Comparison of ENCODE assay signal across 1 cellular context in genomic region chr7:23597064-23597907, GRCh38.
A peak's percentile ranks its signal among the peaks of the same experiment; 100 is the strongest.
TF ChIP-seq lines count a peak whose summit lies in the region.

CCDC126 (plus strand) TSS chr7:23597382; CDS start chr7:23611316, 13,934 bp downstream.

TF ChIP-seq in K562, 482 proteins besides CTCF, POLR2A, EP300 and RAD21 (continued from another document and continues in another):
- TF ChIP-seq, protein P1, sequence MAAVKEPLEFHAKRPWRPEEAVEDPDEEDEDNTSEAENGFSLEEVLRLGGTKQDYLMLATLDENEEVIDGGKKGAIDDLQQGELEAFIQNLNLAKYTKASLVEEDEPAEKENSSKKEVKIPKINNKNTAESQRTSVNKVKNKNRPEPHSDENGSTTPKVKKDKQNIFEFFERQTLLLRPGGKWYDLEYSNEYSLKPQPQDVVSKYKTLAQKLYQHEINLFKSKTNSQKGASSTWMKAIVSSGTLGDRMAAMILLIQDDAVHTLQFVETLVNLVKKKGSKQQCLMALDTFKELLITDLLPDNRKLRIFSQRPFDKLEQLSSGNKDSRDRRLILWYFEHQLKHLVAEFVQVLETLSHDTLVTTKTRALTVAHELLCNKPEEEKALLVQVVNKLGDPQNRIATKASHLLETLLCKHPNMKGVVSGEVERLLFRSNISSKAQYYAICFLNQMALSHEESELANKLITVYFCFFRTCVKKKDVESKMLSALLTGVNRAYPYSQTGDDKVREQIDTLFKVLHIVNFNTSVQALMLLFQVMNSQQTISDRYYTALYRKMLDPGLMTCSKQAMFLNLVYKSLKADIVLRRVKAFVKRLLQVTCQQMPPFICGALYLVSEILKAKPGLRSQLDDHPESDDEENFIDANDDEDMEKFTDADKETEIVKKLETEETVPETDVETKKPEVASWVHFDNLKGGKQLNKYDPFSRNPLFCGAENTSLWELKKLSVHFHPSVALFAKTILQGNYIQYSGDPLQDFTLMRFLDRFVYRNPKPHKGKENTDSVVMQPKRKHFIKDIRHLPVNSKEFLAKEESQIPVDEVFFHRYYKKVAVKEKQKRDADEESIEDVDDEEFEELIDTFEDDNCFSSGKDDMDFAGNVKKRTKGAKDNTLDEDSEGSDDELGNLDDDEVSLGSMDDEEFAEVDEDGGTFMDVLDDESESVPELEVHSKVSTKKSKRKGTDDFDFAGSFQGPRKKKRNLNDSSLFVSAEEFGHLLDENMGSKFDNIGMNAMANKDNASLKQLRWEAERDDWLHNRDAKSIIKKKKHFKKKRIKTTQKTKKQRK (IDR thresholded peaks at IDR 0.05; ENCODE audit: borderline replicate concordance, low read depth, low read length), result no peak
- TF ChIP-seq BACH1 (tag; IDR thresholded peaks at IDR 0.05) (no peak), HNRNPK (IDR thresholded peaks at IDR 0.05; ENCODE audit: low read depth, low read length, poor library complexity, severe bottlenecking) (no peak), TCF7 (IDR thresholded peaks at IDR 0.05; ENCODE audit: borderline replicate concordance) (peak; percentile 51; the same call in 1 of the 2 replicates), ZNF224 (CRISPR knock-in tag; IDR thresholded peaks at IDR 0.05) (no peak), AFF4 (CRISPR knock-in tag; IDR thresholded peaks at IDR 0.05) (no peak), GATAD2A (IDR thresholded peaks at IDR 0.05) (no peak), FOXK1 (CRISPR knock-in tag; IDR thresholded peaks at IDR 0.05; ENCODE audit: borderline replicate concordance) (no peak), RERE (CRISPR knock-in tag; IDR thresholded peaks at IDR 0.05; ENCODE audit: borderline replicate concordance) (no peak), ZBTB33 (CRISPR knock-in tag; IDR thresholded peaks at IDR 0.05) (peak; percentile 61), TCF15 (CRISPR knock-in tag; IDR thresholded peaks at IDR 0.05) (no peak), CBX1 (IDR thresholded peaks at IDR 0.05; ENCODE audit: low read depth) (peak; percentile 65), YBX1 (IDR thresholded peaks at IDR 0.05) (no peak), ZNF583 (CRISPR knock-in tag; IDR thresholded peaks at IDR 0.05) (no peak), NFXL1 (CRISPR knock-in tag; IDR thresholded peaks at IDR 0.05) (no peak), TRIM24 (IDR thresholded peaks at IDR 0.05) (peak in 1 of 2 experiments; percentile 13; a peak in 1 of 4 replicates), ZNF77 (CRISPR knock-in tag; IDR thresholded peaks at IDR 0.05) (no peak), ZMIZ1 (IDR thresholded peaks at IDR 0.05; ENCODE audit: low read depth in 2 of 2, low read length in 2 of 2) (no peak), ZFP91 (CRISPR knock-in tag; IDR thresholded peaks at IDR 0.05) (no peak), ERF (CRISPR knock-in tag; IDR thresholded peaks at IDR 0.05) (no peak), U2AF1 (optimal IDR thresholded peaks at IDR 0.05; ENCODE audit: low read depth, low read length) (no peak), GABPB1 (CRISPR knock-in tag; IDR thresholded peaks at IDR 0.05) (peak; percentile 80)
- TF ChIP-seq, protein P2, sequence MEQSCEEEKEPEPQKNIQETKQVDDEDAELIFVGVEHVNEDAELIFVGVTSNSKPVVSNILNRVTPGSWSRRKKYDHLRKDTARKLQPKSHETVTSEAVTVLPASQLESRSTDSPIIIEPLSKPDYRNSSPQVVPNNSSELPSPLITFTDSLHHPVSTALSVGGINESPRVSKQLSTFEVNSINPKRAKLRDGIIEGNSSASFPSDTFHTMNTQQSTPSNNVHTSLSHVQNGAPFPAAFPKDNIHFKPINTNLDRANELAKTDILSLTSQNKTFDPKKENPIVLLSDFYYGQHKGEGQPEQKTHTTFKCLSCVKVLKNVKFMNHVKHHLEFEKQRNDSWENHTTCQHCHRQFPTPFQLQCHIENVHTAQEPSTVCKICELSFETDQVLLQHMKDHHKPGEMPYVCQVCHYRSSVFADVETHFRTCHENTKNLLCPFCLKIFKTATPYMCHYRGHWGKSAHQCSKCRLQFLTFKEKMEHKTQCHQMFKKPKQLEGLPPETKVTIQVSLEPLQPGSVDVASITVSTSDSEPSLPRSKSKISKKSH (CRISPR knock-in tag; IDR thresholded peaks at IDR 0.05), result no peak
- TF ChIP-seq, protein P3, sequence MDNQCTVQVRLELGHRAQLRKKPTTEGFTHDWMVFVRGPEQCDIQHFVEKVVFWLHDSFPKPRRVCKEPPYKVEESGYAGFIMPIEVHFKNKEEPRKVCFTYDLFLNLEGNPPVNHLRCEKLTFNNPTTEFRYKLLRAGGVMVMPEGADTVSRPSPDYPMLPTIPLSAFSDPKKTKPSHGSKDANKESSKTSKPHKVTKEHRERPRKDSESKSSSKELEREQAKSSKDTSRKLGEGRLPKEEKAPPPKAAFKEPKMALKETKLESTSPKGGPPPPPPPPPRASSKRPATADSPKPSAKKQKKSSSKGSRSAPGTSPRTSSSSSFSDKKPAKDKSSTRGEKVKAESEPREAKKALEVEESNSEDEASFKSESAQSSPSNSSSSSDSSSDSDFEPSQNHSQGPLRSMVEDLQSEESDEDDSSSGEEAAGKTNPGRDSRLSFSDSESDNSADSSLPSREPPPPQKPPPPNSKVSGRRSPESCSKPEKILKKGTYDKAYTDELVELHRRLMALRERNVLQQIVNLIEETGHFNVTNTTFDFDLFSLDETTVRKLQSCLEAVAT (IDR thresholded peaks at IDR 0.05), result peak in 1 of 2 experiments; percentile 48; a peak in 2 of 4 replicates
- TF ChIP-seq, protein P4, sequence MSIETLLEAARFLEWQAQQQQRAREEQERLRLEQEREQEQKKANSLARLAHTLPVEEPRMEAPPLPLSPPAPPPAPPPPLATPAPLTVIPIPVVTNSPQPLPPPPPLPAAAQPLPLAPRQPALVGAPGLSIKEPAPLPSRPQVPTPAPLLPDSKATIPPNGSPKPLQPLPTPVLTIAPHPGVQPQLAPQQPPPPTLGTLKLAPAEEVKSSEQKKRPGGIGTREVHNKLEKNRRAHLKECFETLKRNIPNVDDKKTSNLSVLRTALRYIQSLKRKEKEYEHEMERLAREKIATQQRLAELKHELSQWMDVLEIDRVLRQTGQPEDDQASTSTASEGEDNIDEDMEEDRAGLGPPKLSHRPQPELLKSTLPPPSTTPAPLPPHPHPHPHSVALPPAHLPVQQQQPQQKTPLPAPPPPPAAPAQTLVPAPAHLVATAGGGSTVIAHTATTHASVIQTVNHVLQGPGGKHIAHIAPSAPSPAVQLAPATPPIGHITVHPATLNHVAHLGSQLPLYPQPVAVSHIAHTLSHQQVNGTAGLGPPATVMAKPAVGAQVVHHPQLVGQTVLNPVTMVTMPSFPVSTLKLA (conservative IDR thresholded peaks at IDR 0.05), result peak; percentile 83 to 91
